ENCODE assay signal across 9 cellular contexts in genomic region chr10:97327348-97328294, GRCh38. TPM values are rescaled to one million over a fixed set of nuclear protein-coding genes. Genes with fewer than 3 reads are reported as not detected.
DNase-seq lines count a peak whose midpoint lies in the region; ATAC-seq and TF ChIP-seq lines count a peak whose summit lies in the region.
"Had no signal": no experiment of that assay in that cellular context is flagged by ENCODE, and none has a peak within 500 bp of the region (broad histone marks: within the 10 kb centered on the region; RNA-seq: fewer than 3 reads in every experiment).

No MANE protein-coding gene starts in this region.

- H3K4me2 ChIP-seq in KMS-11 = peak overlapping the region; percentile 27; the same call in 1 of the 2 replicates

- TF ChIP-seq CTCF in KMS-11 (conservative IDR thresholded peaks at IDR 0.05; ENCODE audit: low read depth, low read length) (no peak), WTC11 (IDR thresholded peaks at IDR 0.05) (no peak)

- no peaks in the 10 kb centered on the region for H3K9me3 Mint-ChIP-seq in WTC11

- DNase-seq in DMS153 (lab: John Stamatoyannopoulos, UW) = peak; percentile 85
- DNase-seq in WTC11 (ENCODE audit: low spot score) = no peak
- no peak for DNase-seq in AG08396 (ENCODE audit: low spot score)
- DNase-seq: GDM1, NCI-H1048 had no signal

- no peaks in the 10 kb centered on the region for H3K9me3 ChIP-seq in mucosa of rectum (ENCODE audit: control insufficient read depth in 2 of 2, low read length in 2 of 2)

- H3K36me3 Mint-ChIP-seq in WTC11 = peaks cover 10% of the 10 kb centered on the region

- H3K27ac Mint-ChIP-seq in WTC11 = peak overlapping the region; percentile 80

- H3K27me3 Mint-ChIP-seq in WTC11 (ENCODE audit: low read depth) = no peaks in the 10 kb centered on the region

- no peak overlapping the region for H3K4me3 Mint-ChIP-seq in WTC11

- H3K27ac ChIP-seq in KMS-11 (no peak overlapping the region; the same call in 1 of the 2 replicates), mucosa of rectum (ENCODE audit: low read depth in 2 of 2, low read length in 2 of 2) (peak overlapping the region; percentile 49 to 62)

- H3K9ac ChIP-seq in KMS-11 (no peak overlapping the region), mucosa of rectum (ENCODE audit: low read depth in 1 of 2, low read length in 2 of 2) (peak overlapping the region in 1 of 2 donors; percentile 8)

- H3K4me1 ChIP-seq in KMS-11 (ENCODE audit: low read depth, poor library complexity, severe bottlenecking) (peaks cover 55% of the 10 kb centered on the region), mucosa of rectum (ENCODE audit: control insufficient read depth in 2 of 2, insufficient read depth in 2 of 2, low read length in 2 of 2) (peaks cover 25 to 43% of the 10 kb centered on the region in 2 donors)

- no peaks in the 10 kb centered on the region for H3K36me3 ChIP-seq in KMS-11 (ENCODE audit: insufficient read depth)
- H3K36me3 ChIP-seq in mucosa of rectum (ENCODE audit: control insufficient read depth in 2 of 2, insufficient read depth in 2 of 2, low read length in 2 of 2) = peaks cover 0 to 2% of the 10 kb centered on the region in 2 donors

- POLR2A ChIA-PET in WTC11 (lab: Charles Lee) = interaction anchor here (0.5 to 0.8 kb wide), 3 partner anchors 34 to 814 kb away, joined by 3 to 8 read pairs (median 4); no protein-coding TSS in a partner anchor

- no peaks in the 10 kb centered on the region for H4K20me1 ChIP-seq in KMS-11 (ENCODE audit: insufficient read depth)

- CTCF ChIA-PET in WTC11 (lab: Charles Lee) = interaction anchor here (0.8 to 1.2 kb wide), 2 partner anchors 49 to 255 kb away, joined by 3 to 8 read pairs; no protein-coding TSS in a partner anchor

- H3K4me1 Mint-ChIP-seq in WTC11 = peaks cover 54% of the 10 kb centered on the region

- ATAC-seq in WTC11 = no peak
- no peak for ATAC-seq in GM18907 (IDR thresholded peaks at IDR 0.05; ENCODE audit: unreplicated experiment)
- ATAC-seq in HG03342 (IDR thresholded peaks at IDR 0.05; ENCODE audit: unreplicated experiment) = no peak

- no peak overlapping the region for H2AFZ ChIP-seq in KMS-11 (ENCODE audit: low read depth)

- H3K4me3 ChIP-seq in KMS-11 (IDR thresholded peaks at IDR 0.05; ENCODE audit: insufficient read depth, low read depth, low read length) (no peak overlapping the region), mucosa of rectum (ENCODE audit: low read length in 2 of 2) (no peak overlapping the region)

- H3K27me3 ChIP-seq in KMS-11 (ENCODE audit: insufficient read depth, low read depth) (no peaks in the 10 kb centered on the region), mucosa of rectum (ENCODE audit: control insufficient read depth in 2 of 2, insufficient read depth in 2 of 2, low read length in 2 of 2) (no peaks in the 10 kb centered on the region)

- peaks cover 28% of the 10 kb centered on the region for H3K79me2 ChIP-seq in KMS-11 (ENCODE audit: insufficient read depth, low read depth)

TF ChIP-seq in WTC11, 78 proteins besides CTCF, POLR2A, EP300 and RAD21:
- TF ChIP-seq IRF2 (CRISPR knock-in tag; IDR thresholded peaks at IDR 0.05; ENCODE audit: borderline replicate concordance, low read depth) (no peak), ZNF281 (CRISPR knock-in tag; IDR thresholded peaks at IDR 0.05) (no peak), GABPB1 (CRISPR knock-in tag; IDR thresholded peaks at IDR 0.05) (peak; percentile 71), ATF2 (CRISPR knock-in tag; IDR thresholded peaks at IDR 0.05; ENCODE audit: borderline replicate concordance, low read depth) (no peak)

RNA-seq across cellular contexts. Expression of gene FRAT2, which starts 6.9 kb away (rescaled TPM):
- 48.2 to 53.5 TPM (median 50.8 TPM) in 3 replicates for total RNA-seq in WTC11 (2021)

RNA-seq across cellular contexts. Expression of gene FRAT1, which starts 8.6 kb away (rescaled TPM):
- total RNA-seq in WTC11 (2021) = 7.0 to 8.2 TPM (median 7.6 TPM) in 3 replicates

RNA-seq across cellular contexts. Expression of gene ARHGAP19, which starts 35.2 kb away (rescaled TPM):
- 35.5 to 42.2 TPM (median 38.0 TPM) in 3 replicates for total RNA-seq in WTC11 (2021)
